In the genomic region with DNA sequence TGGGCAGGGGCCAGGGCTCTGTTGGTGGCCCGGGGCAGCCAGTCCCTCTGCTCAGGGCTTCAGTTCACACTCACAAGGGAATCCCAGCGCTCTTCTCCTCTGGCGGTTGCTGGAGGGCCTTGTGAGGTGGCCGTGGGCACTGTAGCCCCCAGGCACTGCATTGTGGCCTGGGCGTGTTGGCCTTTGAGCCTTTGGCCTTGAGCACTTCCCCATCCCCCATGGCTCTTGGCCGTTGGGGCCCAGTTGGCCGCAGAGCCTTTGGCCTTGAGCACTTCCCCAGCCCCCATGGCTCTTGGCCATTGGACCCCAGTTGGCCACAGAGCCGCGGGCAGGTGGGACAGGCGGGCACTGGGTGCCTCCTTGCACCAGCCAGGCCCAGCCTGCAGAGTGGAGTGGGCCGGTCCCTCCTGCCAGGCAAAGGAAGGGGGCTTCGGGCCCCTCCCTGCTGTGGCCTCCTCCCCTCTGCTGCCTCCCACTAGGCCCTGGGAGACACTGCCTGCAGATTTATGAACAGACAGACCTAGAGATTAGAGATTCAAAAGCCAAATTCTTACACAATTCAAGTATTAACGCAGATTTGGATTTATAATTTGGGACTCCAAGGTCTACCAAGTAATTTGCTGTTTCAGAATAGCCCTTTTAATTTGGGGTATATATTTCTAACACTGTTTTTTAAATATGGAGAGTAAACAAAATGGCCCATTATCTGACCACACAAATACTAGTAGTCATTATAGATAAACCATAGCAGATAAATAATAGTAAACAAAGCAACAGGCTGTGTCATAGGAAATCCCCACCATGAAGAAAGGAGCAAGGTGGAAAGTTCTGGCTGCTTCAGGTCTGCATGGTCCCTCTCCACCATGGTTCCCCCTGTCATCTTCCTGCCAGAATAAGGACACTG, we compare ENCODE assay signal across 12 cellular contexts. TPM values are rescaled to one million over a fixed set of nuclear protein-coding genes. Genes with fewer than 3 reads are reported as not detected.
A peak's percentile ranks its signal among the peaks of the same experiment; 100 is the strongest.
DNase-seq lines count a peak whose midpoint lies in the region; ATAC-seq and TF ChIP-seq lines count a peak whose summit lies in the region.
"Had no signal": no experiment of that assay in that cellular context is flagged by ENCODE, and none has a peak within 500 bp of the region (broad histone marks: within the 10 kb centered on the region; RNA-seq: fewer than 3 reads in every experiment).

No MANE protein-coding gene starts in this region.

- H3K9me3 ChIP-seq in BE2C = no peaks in the 10 kb centered on the region
- no peaks in the 10 kb centered on the region for H3K9me3 ChIP-seq in T-helper 17 cell (ENCODE audit: control insufficient read depth, low read length, poor library complexity, severe bottlenecking)
- H3K9me3 ChIP-seq in cardiac muscle cell (ENCODE audit: low read depth) = no peaks in the 10 kb centered on the region
- H3K9me3 ChIP-seq in ovary = no peaks in the 10 kb centered on the region

- DNase-seq in BE2C (no peak), T-helper 17 cell (no peak), cardiac muscle cell (ENCODE audit: low read depth in 1 of 2, low spot score in 1 of 2) (no peak), ovary (peak in 2 of 5 donors; percentile 50 to 56), SK-N-DZ (ENCODE audit: low spot score) (no peak), hypothalamus (lab: John Stamatoyannopoulos, UW) (no peak)
- DNase-seq in naive thymus-derived CD8-positive, alpha-beta T cell = no peak
- DNase-seq: activated T-cell treated with anti-CD3 and anti-CD28 coated beads, Interleukin-2, amount 50 U/mL, for 1 hour; NCI-H1694 treated with DMSO at 0.1 percent for 48 hours; stimulated activated CD4-positive, alpha-beta T cell treated with anti-CD3 and anti-CD28 coated beads, Interleukin-4, amount 100 ng/mL, for 24 hours had no signal

- H3K36me3 Mint-ChIP-seq in T-helper 17 cell (ENCODE audit: low read depth) = no peaks in the 10 kb centered on the region
- H3K36me3 Mint-ChIP-seq in naive thymus-derived CD8-positive, alpha-beta T cell = no peaks in the 10 kb centered on the region

- H3K27ac Mint-ChIP-seq in T-helper 17 cell = peak overlapping the region; percentile 21
- H3K27ac Mint-ChIP-seq in naive thymus-derived CD8-positive, alpha-beta T cell = no peak overlapping the region

- intact Hi-C loops in ovary (cut with DNase I) = loop anchor here in 1 of 4 donors (10.0 kb wide), 1 partner anchor 155 kb away; the partner anchor contains the start of genes RANBP1 and TRMT2A

- no peak for TF ChIP-seq POLR2A in ovary (IDR thresholded peaks at IDR 0.05)

- H3K9me3 Mint-ChIP-seq in naive thymus-derived CD8-positive, alpha-beta T cell = no peaks in the 10 kb centered on the region
- H3K9me3 Mint-ChIP-seq: central memory CD8-positive, alpha-beta T cell had no signal

- POLR2A ChIA-PET in naive thymus-derived CD8-positive, alpha-beta T cell (lab: Charles Lee) = interaction anchor here (1.3 kb wide), 1 partner anchor 9 kb away, joined by 4 read pairs; no protein-coding TSS in a partner anchor

- peaks cover 5% of the 10 kb centered on the region for H3K4me1 Mint-ChIP-seq in T-helper 17 cell
- H3K4me1 Mint-ChIP-seq in naive thymus-derived CD8-positive, alpha-beta T cell = peaks cover 7 to 12% (median 10%) of the 10 kb centered on the region in 4 donors

- H3K27me3 ChIP-seq in BE2C (no peaks in the 10 kb centered on the region), cardiac muscle cell (no peaks in the 10 kb centered on the region), ovary (no peaks in the 10 kb centered on the region)

- no peak overlapping the region for H3K4me3 Mint-ChIP-seq in T-helper 17 cell
- no peak overlapping the region for H3K4me3 Mint-ChIP-seq in naive thymus-derived CD8-positive, alpha-beta T cell
- H3K4me3 Mint-ChIP-seq: central memory CD8-positive, alpha-beta T cell had no signal

- WGBS in ovary, 3 donors = 14 to 20% (median 15%) methylated on average over 10 to 13 of the region's 13 CpGs

- H3K36me3 ChIP-seq in BE2C (peaks cover 14% of the 10 kb centered on the region), cardiac muscle cell (no peaks in the 10 kb centered on the region), ovary (no peaks in the 10 kb centered on the region)

- peaks cover 21% of the 10 kb centered on the region for H3K4me1 ChIP-seq in BE2C
- H3K4me1 ChIP-seq in cardiac muscle cell (ENCODE audit: low read depth) = peaks cover 11% of the 10 kb centered on the region
- H3K4me1 ChIP-seq in ovary (ENCODE audit: insufficient read depth) = peaks cover 7% of the 10 kb centered on the region

- H3K27ac ChIP-seq in cardiac muscle cell = peak overlapping the region; percentile 27
- peak overlapping the region; percentile 63 to 77 for H3K27ac ChIP-seq in ovary

- no peak for TF ChIP-seq CTCF in BE2C (IDR thresholded peaks at IDR 0.05; ENCODE audit: low read depth, low read length)
- TF ChIP-seq CTCF in cardiac muscle cell (IDR thresholded peaks at IDR 0.05; ENCODE audit: low read depth, low read length) = no peak
- no peak for TF ChIP-seq CTCF in ovary (IDR thresholded peaks at IDR 0.05)

- peak overlapping the region; percentile 13; the same call in 1 of the 2 replicates for H3K4me3 ChIP-seq in BE2C (ENCODE audit: low read depth, low read length)
- H3K4me3 ChIP-seq in cardiac muscle cell = no peak overlapping the region
- H3K4me3 ChIP-seq in ovary = peak overlapping the region; percentile 27

- TF ChIP-seq EP300 in ovary (IDR thresholded peaks at IDR 0.05) = no peak

- ATAC-seq in T-helper 17 cell (no peak), HG02970 (IDR thresholded peaks at IDR 0.05; ENCODE audit: low FRiP score, unreplicated experiment) (no peak)
- ATAC-seq in naive thymus-derived CD8-positive, alpha-beta T cell = no peak

- H3K27me3 Mint-ChIP-seq in T-helper 17 cell = no peaks in the 10 kb centered on the region
- H3K27me3 Mint-ChIP-seq in naive thymus-derived CD8-positive, alpha-beta T cell = no peaks in the 10 kb centered on the region
- H3K27me3 Mint-ChIP-seq: central memory CD8-positive, alpha-beta T cell had no signal

RNA-seq across cellular contexts. Expression of gene TXNRD2, which starts 18.2 kb away (rescaled TPM):
- 46.2 TPM for polyA plus RNA-seq in BE2C (2012; ENCODE audit: insufficient read depth, insufficient read length, low read depth)
- total RNA-seq in T-helper 17 cell (10 to 100 TPM; 16.8 to 25.6 TPM), cardiac muscle cell (15.6 and 16.1 TPM in 2 replicates), ovary (10 to 100 TPM; 21.3 to 37.3 (median 26.9) TPM)
- polyA plus RNA-seq in cardiac muscle cell (21.2 and 24.2 TPM in 2 replicates), ovary (10 to 100 TPM; 21.3 to 37.8 TPM)
- 25.9 and 26.6 TPM in 2 replicates for polyA plus RNA-seq in SK-N-DZ (2014; cell fraction: cytosol; rRNA removed)
- polyA plus RNA-seq in SK-N-DZ (2014; cell fraction: nucleus; rRNA removed) = 58.9 and 60.3 TPM in 2 replicates
- total RNA-seq in naive thymus-derived CD8-positive, alpha-beta T cell = 10 to 100 TPM; 33.4 to 33.8 TPM
- polyA plus RNA-seq in naive thymus-derived CD8-positive, alpha-beta T cell = 10 to 100 TPM in 2 of 3 donors, 1 to 10 TPM in 1; 6.5 to 14.9 (median 10.6) TPM

RNA-seq across cellular contexts. Expression of gene COMT, which starts 18.3 kb away (rescaled TPM):
- polyA plus RNA-seq in BE2C (2012; ENCODE audit: insufficient read depth, insufficient read length, low read depth) = 286 TPM
- total RNA-seq in T-helper 17 cell (10 to 100 TPM; 28.2 to 37.3 TPM), cardiac muscle cell (41.3 and 51.9 TPM in 2 replicates), ovary (100 to 1,000 TPM; 143 to 194 (median 161) TPM)
- polyA plus RNA-seq in cardiac muscle cell (33.2 and 35.8 TPM in 2 replicates), ovary (100 to 1,000 TPM in 1 of 2 donors, 10 to 100 TPM in 1; 23.1 to 200 TPM)
- 130 TPM in 2 replicates for polyA plus RNA-seq in SK-N-DZ (2014; cell fraction: cytosol; rRNA removed)
- polyA plus RNA-seq in SK-N-DZ (2014; cell fraction: nucleus; rRNA removed) = 79.0 and 109 TPM in 2 replicates
- total RNA-seq in naive thymus-derived CD8-positive, alpha-beta T cell = 10 to 100 TPM; 40.7 to 43.0 TPM
- polyA plus RNA-seq in naive thymus-derived CD8-positive, alpha-beta T cell = 10 to 100 TPM; 92.1 to 97.2 (median 92.6) TPM

RNA-seq across cellular contexts. Expression of gene ARVCF, which starts 56.8 kb away (rescaled TPM):
- polyA plus RNA-seq in BE2C (2012; ENCODE audit: insufficient read depth, insufficient read length, low read depth) = 335 TPM
- 1 to 10 TPM; 1.3 to 2.8 TPM for total RNA-seq in T-helper 17 cell
- 55.5 and 64.3 TPM in 2 replicates for total RNA-seq in cardiac muscle cell
- 28.8 and 40.3 TPM in 2 replicates for polyA plus RNA-seq in cardiac muscle cell
- 10 to 100 TPM in 6 of 7 donors, 1 to 10 TPM in 1; 9.0 to 23.8 (median 14.0) TPM for total RNA-seq in ovary
- polyA plus RNA-seq in ovary = 10 to 100 TPM in 1 of 2 donors, under 1 TPM in 1; 0.42 to 17.4 TPM
- 77.9 and 81.0 TPM in 2 replicates for polyA plus RNA-seq in SK-N-DZ (2014; cell fraction: cytosol; rRNA removed)
- 488 and 524 TPM in 2 replicates for polyA plus RNA-seq in SK-N-DZ (2014; cell fraction: nucleus; rRNA removed)
- total RNA-seq in naive thymus-derived CD8-positive, alpha-beta T cell = 1 to 10 TPM; 4.6 to 5.1 TPM
- 1 to 10 TPM in 2 of 3 donors, under 1 TPM in 1; 0.53 to 1.5 (median 1.1) TPM for polyA plus RNA-seq in naive thymus-derived CD8-positive, alpha-beta T cell
